8 cellular contexts compared by ENCODE assay signal in genomic region chr14:80996049-80996901, GRCh38. TPM values are rescaled to one million over a fixed set of nuclear protein-coding genes. Genes with fewer than 3 reads are reported as not detected.
DNase-seq lines count a peak whose midpoint lies in the region; ATAC-seq and TF ChIP-seq lines count a peak whose summit lies in the region.

No MANE protein-coding gene starts in this region.

- H3K4me3 Mint-ChIP-seq in T-helper 2 cell treated with Interferon-gamma antibody and Interleukin-4, amounts not matched to agents 5 μg/mL and 100 μg/mL, for 36 hours, result no peak overlapping the region
- no peak overlapping the region for H3K4me3 Mint-ChIP-seq in naive B cell
- no peak overlapping the region for H3K4me3 Mint-ChIP-seq in activated T-helper 2 cell treated with anti-CD3 and anti-CD28 coated beads, Interferon-gamma antibody, Interleukin-2, Interleukin-4, amounts not matched to agents 10 μg/mL and 5 μg/mL and 100 μg/mL, durations not matched to agents 14 hours and 24 hours and 36 hours (ENCODE audit: low read depth)

- peak; percentile 79 for DNase-seq in AG09309 (ENCODE audit: low read depth)
- DNase-seq in NCI-H1694 (lab: John Stamatoyannopoulos, UW), result peak; percentile 88
- DNase-seq in T-helper 2 cell treated with Interferon-gamma antibody and Interleukin-4, amounts not matched to agents 5 μg/mL and 100 μg/mL, for 36 hours (ENCODE audit: low spot score), result peak; percentile 26
- DNase-seq in epithelial cell of proximal tubule (ENCODE audit: low read depth), result peak; percentile 52
- DNase-seq in naive B cell, result peak; percentile 11
- no peak for DNase-seq in activated T-helper 2 cell treated with anti-CD3 and anti-CD28 coated beads, Interferon-gamma antibody, Interleukin-2, Interleukin-4, amounts not matched to agents 10 μg/mL and 5 μg/mL and 100 μg/mL, durations not matched to agents 14 hours and 24 hours and 36 hours (ENCODE audit: low spot score)

- peaks cover 50% of the 10 kb centered on the region for H3K27me3 Mint-ChIP-seq in T-helper 2 cell treated with Interferon-gamma antibody and Interleukin-4, amounts not matched to agents 5 μg/mL and 100 μg/mL, for 36 hours (ENCODE audit: low read depth)
- peaks cover 0 to 53% (median 27%) of the 10 kb centered on the region in 3 donors for H3K27me3 Mint-ChIP-seq in naive B cell
- H3K27me3 Mint-ChIP-seq in activated T-helper 2 cell treated with anti-CD3 and anti-CD28 coated beads, Interferon-gamma antibody, Interleukin-2, Interleukin-4, amounts not matched to agents 10 μg/mL and 5 μg/mL and 100 μg/mL, durations not matched to agents 14 hours and 24 hours and 36 hours (ENCODE audit: low read depth), result peaks cover 51% of the 10 kb centered on the region

- H3K36me3 Mint-ChIP-seq in T-helper 2 cell treated with Interferon-gamma antibody and Interleukin-4, amounts not matched to agents 5 μg/mL and 100 μg/mL, for 36 hours (ENCODE audit: low read depth), result no peaks in the 10 kb centered on the region
- no peaks in the 10 kb centered on the region for H3K36me3 Mint-ChIP-seq in naive B cell
- no peaks in the 10 kb centered on the region for H3K36me3 Mint-ChIP-seq in activated T-helper 2 cell treated with anti-CD3 and anti-CD28 coated beads, Interferon-gamma antibody, Interleukin-2, Interleukin-4, amounts not matched to agents 10 μg/mL and 5 μg/mL and 100 μg/mL, durations not matched to agents 14 hours and 24 hours and 36 hours (ENCODE audit: low read depth)

- intact Hi-C loops in activated T-helper 2 cell treated with anti-CD3 and anti-CD28 coated beads, Interferon-gamma antibody, Interleukin-2, Interleukin-4, amounts not matched to agents 10 μg/mL and 5 μg/mL and 100 μg/mL, durations not matched to agents 14 hours and 24 hours and 36 hours (cut with micrococcal nuclease), result loop anchor here (1.0 to 5.0 kb wide), 4 partner anchors 66 to 216 kb away; no protein-coding TSS in a partner anchor

- peaks cover 8% of the 10 kb centered on the region for H3K4me1 Mint-ChIP-seq in T-helper 2 cell treated with Interferon-gamma antibody and Interleukin-4, amounts not matched to agents 5 μg/mL and 100 μg/mL, for 36 hours (ENCODE audit: low read depth)
- H3K4me1 Mint-ChIP-seq in naive B cell, result peaks cover 0 to 4% (median 0%) of the 10 kb centered on the region in 3 donors
- peaks cover 9% of the 10 kb centered on the region for H3K4me1 Mint-ChIP-seq in activated T-helper 2 cell treated with anti-CD3 and anti-CD28 coated beads, Interferon-gamma antibody, Interleukin-2, Interleukin-4, amounts not matched to agents 10 μg/mL and 5 μg/mL and 100 μg/mL, durations not matched to agents 14 hours and 24 hours and 36 hours (ENCODE audit: low read depth)

- H3K4me3 ChIP-seq in AG09309 (ENCODE audit: control insufficient read depth, low read depth, low read length) (no peak overlapping the region), epithelial cell of proximal tubule (ENCODE audit: low read depth, low read length) (no peak overlapping the region)

- TF ChIP-seq CTCF in AG09309 (IDR thresholded peaks at IDR 0.05; ENCODE audit: control insufficient read depth, insufficient read depth, low read depth, low read length, missing control alignments), result peak; percentile 79
- peak; percentile 36; the same call in 1 of the 2 replicates for TF ChIP-seq CTCF in GM12874 (IDR thresholded peaks at IDR 0.05; ENCODE audit: insufficient read depth, low read depth, low read length)
- TF ChIP-seq CTCF in epithelial cell of proximal tubule (conservative IDR thresholded peaks at IDR 0.05; ENCODE audit: low read depth, low read length), result peak; percentile 87

- no peak overlapping the region for H3K27ac Mint-ChIP-seq in T-helper 2 cell treated with Interferon-gamma antibody and Interleukin-4, amounts not matched to agents 5 μg/mL and 100 μg/mL, for 36 hours
- no peak overlapping the region for H3K27ac Mint-ChIP-seq in naive B cell
- no peak overlapping the region for H3K27ac Mint-ChIP-seq in activated T-helper 2 cell treated with anti-CD3 and anti-CD28 coated beads, Interferon-gamma antibody, Interleukin-2, Interleukin-4, amounts not matched to agents 10 μg/mL and 5 μg/mL and 100 μg/mL, durations not matched to agents 14 hours and 24 hours and 36 hours

- ATAC-seq in HG02759 (IDR thresholded peaks at IDR 0.05; ENCODE audit: unreplicated experiment) (peak; percentile 85), naive B cell (ENCODE audit: low read depth in 2 of 2) (peak; percentile 58 to 61)

- no peaks in the 10 kb centered on the region for H3K9me3 Mint-ChIP-seq in T-helper 2 cell treated with Interferon-gamma antibody and Interleukin-4, amounts not matched to agents 5 μg/mL and 100 μg/mL, for 36 hours
- H3K9me3 Mint-ChIP-seq in naive B cell, result peaks cover 0 to 3% (median 0%) of the 10 kb centered on the region in 7 donors
- no peaks in the 10 kb centered on the region for H3K9me3 Mint-ChIP-seq in activated T-helper 2 cell treated with anti-CD3 and anti-CD28 coated beads, Interferon-gamma antibody, Interleukin-2, Interleukin-4, amounts not matched to agents 10 μg/mL and 5 μg/mL and 100 μg/mL, durations not matched to agents 14 hours and 24 hours and 36 hours

RNA-seq across cellular contexts. Expression of gene TSHR, which starts 40.9 kb away (rescaled TPM):
- total RNA-seq in epithelial cell of proximal tubule, result not detected in 2 replicates
- polyA plus RNA-seq in naive B cell (ENCODE audit: low read depth in 6 of 6), result not detected
- not detected in 2 replicates for total RNA-seq in activated T-helper 2 cell treated with anti-CD3 and anti-CD28 coated beads, Interferon-gamma antibody, Interleukin-2, Interleukin-4, amounts not matched to agents 10 μg/mL and 5 μg/mL and 100 μg/mL, durations not matched to agents 14 hours and 24 hours and 36 hours

RNA-seq across cellular contexts. Expression of gene CEP128, which starts 54.7 kb away (rescaled TPM):
- total RNA-seq in epithelial cell of proximal tubule, result 5.2 and 5.7 TPM in 2 replicates
- 1 to 10 TPM; 1.5 to 5.1 (median 2.7) TPM for polyA plus RNA-seq in naive B cell (ENCODE audit: low read depth in 6 of 6)
- total RNA-seq in activated T-helper 2 cell treated with anti-CD3 and anti-CD28 coated beads, Interferon-gamma antibody, Interleukin-2, Interleukin-4, amounts not matched to agents 10 μg/mL and 5 μg/mL and 100 μg/mL, durations not matched to agents 14 hours and 24 hours and 36 hours, result 18.0 and 20.7 TPM in 2 replicates

Comparison
In these comparisons a context has a peak if more than half of its experiments do, and no peak if none do; other contexts are left out.
1. CTCF ChIP-seq: peak in every context shown above with its lines; median percentile 87 in epithelial cell of proximal tubule; 79 in AG09309; 36 in GM12874.